8 cellular contexts compared by ENCODE assay signal in the genomic region with DNA sequence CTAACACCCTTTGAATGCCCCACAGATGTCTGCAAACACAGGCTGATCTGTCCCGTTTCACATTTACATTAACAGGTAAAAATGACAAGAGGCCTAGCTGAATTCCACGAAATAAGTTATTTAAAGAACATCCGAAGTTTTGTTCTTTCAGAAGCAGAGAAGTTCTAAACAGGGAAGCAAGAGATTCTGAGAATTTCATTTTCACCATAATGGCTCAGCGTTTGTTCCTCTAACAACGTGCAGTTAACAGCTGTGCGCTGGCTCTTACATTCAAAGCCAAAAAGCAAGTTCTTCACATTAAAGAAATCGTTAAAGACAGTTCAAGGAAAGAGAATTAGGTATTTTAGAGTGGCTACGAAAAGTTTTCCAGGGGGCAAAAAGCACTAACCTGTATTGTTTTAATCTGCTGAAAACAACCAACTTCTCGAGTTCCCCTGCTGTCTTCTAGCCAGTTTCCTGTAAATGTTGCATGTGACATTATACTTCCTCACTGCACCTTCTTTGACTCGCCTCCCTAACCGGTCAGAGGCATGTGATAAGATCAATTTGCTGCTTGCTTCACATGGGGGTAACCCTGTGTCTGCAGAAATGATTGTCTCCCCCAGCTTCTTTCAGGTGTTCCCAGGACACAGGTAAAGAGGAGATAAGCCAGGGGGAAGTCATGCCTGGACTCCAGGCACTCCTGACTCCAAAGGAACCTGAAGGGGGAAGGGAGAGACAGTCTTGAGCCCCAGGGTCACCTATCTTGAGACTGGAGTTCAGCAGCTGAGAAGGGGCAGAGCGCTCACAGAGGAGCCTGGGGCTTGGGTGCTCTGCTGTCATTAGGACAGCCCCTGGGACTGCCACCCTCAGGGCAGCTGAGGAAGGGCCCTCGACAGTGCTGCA. TPM values are rescaled to one million over a fixed set of nuclear protein-coding genes. Genes with fewer than 3 reads are reported as not detected.
DNase-seq lines count a peak whose midpoint lies in the region; ATAC-seq, FAIRE-seq and TF ChIP-seq lines count a peak whose summit lies in the region.

No MANE protein-coding gene starts in this region.

- H3K4me3 ChIP-seq in SU-DHL-6 (ENCODE audit: insufficient read depth, low read length, poor library complexity, severe bottlenecking) = peak overlapping the region; percentile 71
- H3K4me3 ChIP-seq in PC-9 = no peak overlapping the region

- no TSS peak for BruUV-seq in PC-9 (replicated peaks; lab: Mats Ljungman, UMichigan)

- no peaks in the 10 kb centered on the region for H3K27me3 Mint-ChIP-seq in naive B cell

- in situ Hi-C loops in GM18951 (cut with MboI; ENCODE audit: low sequenced_read_pairs, unreplicated experiment) = no loop called here

- H3K9ac ChIP-seq in SU-DHL-6 (ENCODE audit: low read length) = peak overlapping the region; percentile 69

- H3K27me3 ChIP-seq in SU-DHL-6 (ENCODE audit: low read length) (no peaks in the 10 kb centered on the region), PC-9 (ENCODE audit: insufficient read depth, low read depth) (no peaks in the 10 kb centered on the region)

- H3K4me2 ChIP-seq in SU-DHL-6 (ENCODE audit: low read depth, low read length, poor library complexity, severe bottlenecking) (peak overlapping the region; percentile 99), PC-9 (no peak overlapping the region)

- peaks cover 16 to 27% of the 10 kb centered on the region in 2 donors for H3K36me3 Mint-ChIP-seq in naive B cell

- DNase-seq in caudate nucleus (lab: John Stamatoyannopoulos, UW) (peak in 1 of 61 donors; percentile 21), naive B cell (peak; percentile 67), NCI-H2081 (lab: John Stamatoyannopoulos, UW) (no peak), PC-9 (no peak), HTR-8/SVneo (ENCODE audit: insufficient read length, low spot score) (no peak)

- peak; percentile 56 for ATAC-seq in HG03060 (IDR thresholded peaks at IDR 0.05; ENCODE audit: low read depth, unreplicated experiment)
- peak; percentile 85 for ATAC-seq in naive B cell (ENCODE audit: low read depth in 2 of 2)

- CTCF ChIA-PET in PC-9 (lab: Charles Lee) = interaction anchor here (0.6 kb wide), 2 partner anchors 24 to 1361 kb away, joined by 5 to 6 read pairs; no protein-coding TSS in a partner anchor

- H3K27ac ChIP-seq in SU-DHL-6 (ENCODE audit: low read depth, low read length) = peak overlapping the region; percentile 76
- H3K27ac ChIP-seq in caudate nucleus (ENCODE audit: low read depth, low read length) = peak overlapping the region; percentile 64
- no peak overlapping the region for H3K27ac ChIP-seq in PC-9

- H3K79me2 ChIP-seq in SU-DHL-6 (ENCODE audit: insufficient read depth, low read length) = peaks cover 33% of the 10 kb centered on the region
- H3K79me2 ChIP-seq in PC-9 (ENCODE audit: low read depth) = no peaks in the 10 kb centered on the region

- peak overlapping the region; percentile 95 to 99 (median 98) for H3K27ac Mint-ChIP-seq in naive B cell

- no peaks in the 10 kb centered on the region for H3K9me3 Mint-ChIP-seq in naive B cell

- TF ChIP-seq CTCF in SU-DHL-6 (IDR thresholded peaks at IDR 0.05; ENCODE audit: insufficient read depth, low read length, poor library complexity, severe bottlenecking) (peak; percentile 50), PC-9 (conservative IDR thresholded peaks at IDR 0.05) (no peak)

- no peak for FAIRE-seq in HTR-8/SVneo (lab: Jason Lieb, UNC)

- H2AFZ ChIP-seq in SU-DHL-6 (ENCODE audit: low read depth, low read length, severe bottlenecking) = peak overlapping the region; percentile 96
- H2AFZ ChIP-seq in PC-9 = no peak overlapping the region

- no peaks in the 10 kb centered on the region for H4K20me1 ChIP-seq in SU-DHL-6 (ENCODE audit: low read depth, low read length)
- H4K20me1 ChIP-seq in PC-9 (ENCODE audit: insufficient read depth) = no peaks in the 10 kb centered on the region

- H3K4me1 Mint-ChIP-seq in naive B cell = peaks cover 51 to 66% (median 58%) of the 10 kb centered on the region in 3 donors

- H3K4me3 Mint-ChIP-seq in naive B cell = peak overlapping the region; percentile 89 to 99 (median 96)

- H3K9me3 ChIP-seq in SU-DHL-6 (ENCODE audit: insufficient read depth, low read length) (no peaks in the 10 kb centered on the region), PC-9 (ENCODE audit: insufficient read depth, low read depth) (no peaks in the 10 kb centered on the region)

- H3K9me2 ChIP-seq in SU-DHL-6 (replicated peaks; ENCODE audit: insufficient read depth, low read length) = no peaks in the 10 kb centered on the region
- no peaks in the 10 kb centered on the region for H3K9me2 ChIP-seq in PC-9 (ENCODE audit: insufficient read depth)

- no peaks in the 10 kb centered on the region for H3K4me1 ChIP-seq in PC-9 (replicated peaks; ENCODE audit: insufficient read depth)

- no peaks in the 10 kb centered on the region for H3K36me3 ChIP-seq in SU-DHL-6 (ENCODE audit: low read length)
- H3K36me3 ChIP-seq in PC-9 (ENCODE audit: low read depth) = no peaks in the 10 kb centered on the region

- TF ChIP-seq POLR2A in GM18951 (IDR thresholded peaks at IDR 0.05; ENCODE audit: extremely low read depth, insufficient read depth, insufficient read length) = peak; percentile 43

- H3F3A ChIP-seq in SU-DHL-6 (ENCODE audit: insufficient read depth) (peaks cover 10% of the 10 kb centered on the region), PC-9 (ENCODE audit: insufficient read depth, low read depth) (no peaks in the 10 kb centered on the region)

- intact Hi-C loops in PC-9 (cut with micrococcal nuclease; ENCODE audit: unreplicated experiment) = no loop called here

- POLR2A ChIA-PET in PC-9 (lab: Charles Lee; ENCODE audit: unreplicated experiment) = no interaction called here

RNA-seq across cellular contexts. Expression of a gene that starts 36.8 kb away (rescaled TPM):
- 100 to 1,000 TPM in 1 of 6 donors, 10 to 100 TPM in 5; 67.8 to 119 (median 95.5) TPM for polyA plus RNA-seq in naive B cell (ENCODE audit: low read depth in 6 of 6)
- total RNA-seq in PC-9 (2021) = 0.46 and 1.3 TPM in 2 replicates
